ENCODE assay signal across 22 cellular contexts in genomic region chr4:89587364-89587763, GRCh38.
"Had no signal": no experiment of that assay in that cellular context is flagged by ENCODE, and none has a peak within 500 bp of the region (broad histone marks: within the 10 kb centered on the region; RNA-seq: fewer than 3 reads in every experiment).

No MANE protein-coding gene starts in this region.

- H3K27me3 ChIP-seq: MG63 had no signal

- DNase-seq: MG63, MM.1S, MV-4-11, NCI-H1048, NCI-H1092, NCI-H1105, NCI-H1417 treated with DMSO at 0.1 percent for 48 hours, NCI-H1436, NCI-H1436 treated with DMSO at 0.1 percent for 48 hours, NCI-H146, NCI-H1694, NCI-H187, NCI-H187 treated with DMSO at 0.1 percent for 48 hours, NCI-H1930, NCI-H2029, NCI-H2029 treated with DMSO at 0.1 percent for 48 hours, NCI-H2107, NCI-H2171, NCI-H226, NCI-H345, NCI-H510A had no signal

- H3K4me2 ChIP-seq: KMS-11 had no signal

- H3K4me3 ChIP-seq: MG63 had no signal

- H3K9me3 ChIP-seq: MG63 had no signal

- H3K27ac ChIP-seq: KMS-11 had no signal

- H3K9ac ChIP-seq: KMS-11 had no signal

- H3K36me3 ChIP-seq: MG63 had no signal
